8 cellular contexts compared by ENCODE assay signal in genomic region chr1:11337536-11338350, GRCh38.
A peak's percentile ranks its signal among the peaks of the same experiment; 100 is the strongest.
DNase-seq lines count a peak whose midpoint lies in the region; ATAC-seq and TF ChIP-seq lines count a peak whose summit lies in the region.

No MANE protein-coding gene starts in this region.

- peak; percentile 65 for ATAC-seq in upper lobe of right lung

- H3K4me1 ChIP-seq in GM23248 (ENCODE audit: insufficient read depth) (no peaks in the 10 kb centered on the region), osteoblast (ENCODE audit: insufficient read depth, low read length) (no peaks in the 10 kb centered on the region), upper lobe of right lung (no peaks in the 10 kb centered on the region)
- H3K4me1 ChIP-seq in effector memory CD4-positive, alpha-beta T cell (ENCODE audit: control insufficient read depth, insufficient read depth, low read length, poor library complexity, severe bottlenecking) = peaks cover 3% of the 10 kb centered on the region

- POLR2A ChIA-PET in AG04450 (lab: Yijun Ruan, JAX) = no interaction called here

- in situ Hi-C loops in GM23248 (cut with MboI) = no loop called here

- TF ChIP-seq CTCF in AG04450 (IDR thresholded peaks at IDR 0.05; ENCODE audit: low read depth, low read length) (peak; percentile 77), osteoblast (IDR thresholded peaks at IDR 0.05; ENCODE audit: extremely low read depth, low read depth, low read length) (peak; percentile 56), upper lobe of right lung (IDR thresholded peaks at IDR 0.05) (peak; percentile 65)

- no peaks in the 10 kb centered on the region for H3F3A ChIP-seq in GM23248 (ENCODE audit: insufficient read depth)

- H3K79me2 ChIP-seq in GM23248 (ENCODE audit: insufficient read depth) = no peaks in the 10 kb centered on the region
- H3K79me2 ChIP-seq in osteoblast (ENCODE audit: insufficient read depth, low read length) = no peaks in the 10 kb centered on the region

- H3K36me3 ChIP-seq in GM23248 (ENCODE audit: low read depth) = no peaks in the 10 kb centered on the region
- no peaks in the 10 kb centered on the region for H3K36me3 ChIP-seq in effector memory CD4-positive, alpha-beta T cell (ENCODE audit: control insufficient read depth, insufficient read depth, low read length)
- no peaks in the 10 kb centered on the region for H3K36me3 ChIP-seq in osteoblast (ENCODE audit: insufficient read depth, low read length)
- no peaks in the 10 kb centered on the region for H3K36me3 ChIP-seq in upper lobe of right lung

- H4K20me1 ChIP-seq in GM23248 (ENCODE audit: insufficient read depth) (no peaks in the 10 kb centered on the region), osteoblast (ENCODE audit: insufficient read depth, low read length) (no peaks in the 10 kb centered on the region)

- peaks cover 40% of the 10 kb centered on the region for H3K27me3 ChIP-seq in AG04450 (ENCODE audit: control insufficient read depth, insufficient read depth, low read length)
- H3K27me3 ChIP-seq in GM23248 (replicated peaks; ENCODE audit: insufficient read depth) = peaks cover 38% of the 10 kb centered on the region
- no peaks in the 10 kb centered on the region for H3K27me3 ChIP-seq in effector memory CD4-positive, alpha-beta T cell (replicated peaks; ENCODE audit: control insufficient read depth, insufficient read depth, low read length, poor library complexity, severe bottlenecking)
- H3K27me3 ChIP-seq in osteoblast (ENCODE audit: insufficient read depth, low read length) = peaks cover 41% of the 10 kb centered on the region
- H3K27me3 ChIP-seq in upper lobe of right lung = peaks cover 44% of the 10 kb centered on the region

- no peak overlapping the region for H3K27ac ChIP-seq in AG04450 (ENCODE audit: low read depth, low read length)
- no peak overlapping the region for H3K27ac ChIP-seq in GM23248
- H3K27ac ChIP-seq in effector memory CD4-positive, alpha-beta T cell (ENCODE audit: insufficient read depth, low read length, poor library complexity, severe bottlenecking) = no peak overlapping the region
- H3K27ac ChIP-seq in osteoblast (ENCODE audit: low read depth, low read length) = no peak overlapping the region
- no peak overlapping the region for H3K27ac ChIP-seq in upper lobe of right lung

- H2AFZ ChIP-seq in GM23248 = no peak overlapping the region
- no peak overlapping the region for H2AFZ ChIP-seq in osteoblast (ENCODE audit: low read length)

- H3K4me2 ChIP-seq in GM23248 (ENCODE audit: unreplicated experiment) = no peak overlapping the region
- H3K4me2 ChIP-seq in osteoblast (ENCODE audit: insufficient read depth, low read length) = no peak overlapping the region

- no peak overlapping the region for H3K4me3 ChIP-seq in AG04450 (ENCODE audit: low read depth, low read length)
- no peak overlapping the region for H3K4me3 ChIP-seq in GM23248
- no peak overlapping the region for H3K4me3 ChIP-seq in effector memory CD4-positive, alpha-beta T cell (ENCODE audit: insufficient read depth, low read depth, low read length, poor library complexity, severe bottlenecking)
- H3K4me3 ChIP-seq in osteoblast (ENCODE audit: insufficient read depth, low read length) = no peak overlapping the region
- H3K4me3 ChIP-seq in upper lobe of right lung = no peak overlapping the region

- intact Hi-C loops in upper lobe of right lung (cut with DNase I) = no loop called here

- no peaks in the 10 kb centered on the region for H3K9me2 ChIP-seq in GM23248 (ENCODE audit: insufficient read depth)

- H3K9me3 ChIP-seq in AG04450 (ENCODE audit: control insufficient read depth, insufficient read depth, low read length) (no peaks in the 10 kb centered on the region), GM23248 (ENCODE audit: low read depth) (no peaks in the 10 kb centered on the region), osteoblast (ENCODE audit: low read depth, low read length) (no peaks in the 10 kb centered on the region), upper lobe of right lung (no peaks in the 10 kb centered on the region)
- H3K9me3 ChIP-seq in effector memory CD4-positive, alpha-beta T cell (ENCODE audit: control insufficient read depth, low read length) = no peaks in the 10 kb centered on the region

- DNase-seq in AG04450 (ENCODE audit: low read depth, low spot score) = no peak
- DNase-seq in GM23248 = peak; percentile 45
- DNase-seq in NCI-H526 treated with DMSO at 0.1 percent for 48 hours (lab: John Stamatoyannopoulos, UW) = peak; percentile 37
- peak; percentile 52 to 62 for DNase-seq in activated CD4-positive, alpha-beta T cell treated with anti-CD3 and anti-CD28 coated beads, Interleukin-2, amount 50 U/mL, for 24 hours (ENCODE audit: low read depth in 1 of 2, low spot score in 1 of 2)
- DNase-seq in effector memory CD4-positive, alpha-beta T cell = peak; percentile 22 to 48 (median 27)
- DNase-seq in osteoblast (ENCODE audit: insufficient read length, low spot score, missing footprints) = peak; percentile 65
- DNase-seq in upper lobe of right lung = peak; percentile 73
- no peak for DNase-seq in superior temporal gyrus (ENCODE audit: extremely low spot score)

- H3K9ac ChIP-seq in GM23248 = no peak overlapping the region

- CTCF ChIA-PET in AG04450 (lab: Charles Lee) = interaction anchor here (0.9 to 1.0 kb wide), 2 partner anchors 10 to 306 kb away, joined by 5 to 7 read pairs; no protein-coding TSS in a partner anchor

- WGBS in GM23248 (ENCODE audit: low coverage in 1 of 2, low lambda C conversion rate in 2 of 2, missing lambda C conversion rate in 2 of 2), 2 experiments = 22 to 23% methylated on average over 18 to 19 of the region's 19 CpGs

Comparison
In these comparisons a context has a peak if more than half of its experiments do, and no peak if none do; other contexts are left out.
1. DNase-seq: peak in GM23248 (single experiment), NCI-H526 treated with DMSO at 0.1 percent for 48 hours (single experiment), activated CD4-positive, alpha-beta T cell treated with anti-CD3 and anti-CD28 coated beads, Interleukin-2, amount 50 U/mL, for 24 hours (2 of 2), effector memory CD4-positive, alpha-beta T cell (3 of 3), osteoblast (single experiment) and upper lobe of right lung (single experiment); none in AG04450 (single experiment) and superior temporal gyrus (single experiment).
2. Peak in every context shown above with its lines, with median percentiles within 50 percentile points of each other: CTCF ChIP-seq.